13 cellular contexts compared by ENCODE assay signal in the genomic region with DNA sequence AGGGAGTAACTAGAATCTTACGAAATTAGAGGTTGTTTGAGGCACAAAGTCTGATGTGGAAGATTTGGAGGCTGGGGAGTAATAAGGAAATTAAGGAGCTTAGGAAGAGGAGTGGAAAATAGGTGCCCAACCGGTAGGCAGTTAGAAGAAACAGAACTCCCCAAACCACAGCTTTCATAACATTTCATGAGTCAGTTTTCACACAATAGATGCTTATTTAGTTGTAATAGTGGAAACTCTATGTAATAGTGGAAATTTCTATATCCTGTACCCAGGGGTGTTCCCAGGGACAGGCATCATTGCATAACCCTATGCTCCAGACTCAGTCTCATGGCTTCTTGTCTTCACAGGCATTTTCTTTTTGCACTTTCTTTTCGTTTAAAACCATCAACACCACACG. TPM values are rescaled to one million over a fixed set of nuclear protein-coding genes. Genes with fewer than 3 reads are reported as not detected.
DNase-seq lines count a peak whose midpoint lies in the region; TF ChIP-seq lines count a peak whose summit lies in the region.
"Had no signal": no experiment of that assay in that cellular context is flagged by ENCODE, and none has a peak within 500 bp of the region (broad histone marks: within the 10 kb centered on the region; RNA-seq: fewer than 3 reads in every experiment).

No MANE protein-coding gene starts in this region.

- intact Hi-C loops in vagina (cut with DNase I) = no loop called here

- TF ChIP-seq CTCF in vagina (IDR thresholded peaks at IDR 0.05) = no peak

- peak overlapping the region; percentile 46 for H3K27ac ChIP-seq in epithelial cell of prostate
- H3K27ac ChIP-seq in vagina = no peak overlapping the region

- no peak overlapping the region for H3K4me3 ChIP-seq in vagina

- peaks cover 0 to 24% of the 10 kb centered on the region in 2 donors for H3K36me3 ChIP-seq in vagina

- DNase-seq in GF-D8 (lab: John Stamatoyannopoulos, UW) (peak; percentile 99), NCI-H226 (peak; percentile 67), epithelial cell of prostate (ENCODE audit: low read depth, low spot score) (no peak), renal cortical epithelial cell (ENCODE audit: low read depth) (peak; percentile 49), D341Med (ENCODE audit: low spot score) (no peak), vagina (ENCODE audit: extremely low spot score in 2 of 2) (no peak), NCI-H1105 treated with DMSO at 0.1 percent for 48 hours (lab: John Stamatoyannopoulos, UW) (no peak)
- DNase-seq: activated CD4-positive, alpha-beta T cell treated with anti-CD3 and anti-CD28 coated beads for 48 hours; activated naive CD8-positive, alpha-beta T cell treated with anti-CD3 and anti-CD28 coated beads, Interleukin-2, amount 10 ng/mL, durations not matched to agents 7 days and 5 days; endodermal cell; KG1; naive thymus-derived CD8-positive, alpha-beta T cell; NCI-H2227 treated with DMSO at 0.1 percent for 48 hours had no signal

- no peak for TF ChIP-seq POLR2A in vagina (IDR thresholded peaks at IDR 0.05)

- no peaks in the 10 kb centered on the region for H3K27me3 ChIP-seq in vagina

- H3K9me3 ChIP-seq in vagina = no peaks in the 10 kb centered on the region

- H3K4me1 ChIP-seq in vagina = no peaks in the 10 kb centered on the region

RNA-seq across cellular contexts. Expression of a gene that starts 8.3 kb away (rescaled TPM):
- total RNA-seq in renal cortical epithelial cell (0.17 and 0.30 TPM in 2 replicates), vagina (6.4 TPM)
- total RNA-seq: endodermal cell had no signal

RNA-seq across cellular contexts. Expression of a gene that starts 24.2 kb away (rescaled TPM):
- 41.6 and 44.6 TPM in 2 replicates for total RNA-seq in renal cortical epithelial cell
- 48.1 TPM for total RNA-seq in vagina

RNA-seq across cellular contexts. Expression of a gene that starts 25.3 kb away (rescaled TPM):
- 5.0 and 8.2 TPM in 2 replicates for total RNA-seq in renal cortical epithelial cell
- total RNA-seq in vagina = 24.8 TPM

Comparison
In these comparisons a context has a peak if more than half of its experiments do, and no peak if none do; other contexts are left out.
1. DNase-seq: peak in GF-D8 (single experiment), NCI-H226 (single experiment) and renal cortical epithelial cell (single experiment); none in epithelial cell of prostate (single experiment), D341Med (single experiment), vagina (0 of 2) and NCI-H1105 treated with DMSO at 0.1 percent for 48 hours (single experiment).